1 cellular context compared by ENCODE assay signal in the genomic region with DNA sequence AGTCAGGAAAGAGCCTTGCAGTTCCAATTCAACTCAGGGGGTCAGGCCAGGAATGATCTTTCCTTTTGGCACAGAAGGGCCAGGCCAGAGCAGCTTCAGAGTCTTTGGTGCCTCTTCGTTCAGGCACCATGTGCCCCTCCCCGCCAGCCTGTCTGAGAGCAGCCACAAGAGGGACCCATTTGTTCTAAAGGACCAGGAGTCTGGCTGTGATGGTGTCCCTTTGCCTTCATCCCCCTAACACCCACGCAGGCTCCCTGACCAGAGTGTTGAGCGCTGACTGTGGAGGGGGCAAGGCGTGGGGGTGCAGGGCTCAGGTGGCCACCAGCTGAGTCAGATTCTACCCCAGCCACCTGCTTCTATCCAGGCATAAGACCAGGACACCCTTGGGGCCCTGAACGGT.
TF ChIP-seq lines count a peak whose summit lies in the region.

No MANE protein-coding gene starts in this region.

TF ChIP-seq in GM12878, 131 proteins besides CTCF, POLR2A, EP300 and RAD21 (continued from another document):
- TF ChIP-seq POU2F2 (IDR thresholded peaks at IDR 0.05; ENCODE audit: borderline replicate concordance, low read depth, low read length) (no peak), SIN3A (IDR thresholded peaks at IDR 0.05; ENCODE audit: low read depth, low read length) (no peak), DPF2 (IDR thresholded peaks at IDR 0.05) (no peak), CREB1 (IDR thresholded peaks at IDR 0.05; ENCODE audit: low read depth) (no peak), ZNF384 (IDR thresholded peaks at IDR 0.05; ENCODE audit: borderline replicate concordance, low read depth, low read length) (no peak), EED (IDR thresholded peaks at IDR 0.05; ENCODE audit: low read depth) (no peak), BMI1 (IDR thresholded peaks at IDR 0.05; ENCODE audit: borderline replicate concordance) (no peak), RUNX3 (IDR thresholded peaks at IDR 0.05; ENCODE audit: low read length) (no peak), CEBPZ (IDR thresholded peaks at IDR 0.05; ENCODE audit: low read depth, low read length) (no peak), BRCA1 (IDR thresholded peaks at IDR 0.05; ENCODE audit: low read depth, low read length) (no peak), NKRF (conservative IDR thresholded peaks at IDR 0.05) (no peak), TCF12 (IDR thresholded peaks at IDR 0.05; ENCODE audit: low read depth, low read length) (no peak), E4F1 (IDR thresholded peaks at IDR 0.05; ENCODE audit: borderline replicate concordance, partially characterized antibody) (no peak)
- TF ChIP-seq, protein P1, sequence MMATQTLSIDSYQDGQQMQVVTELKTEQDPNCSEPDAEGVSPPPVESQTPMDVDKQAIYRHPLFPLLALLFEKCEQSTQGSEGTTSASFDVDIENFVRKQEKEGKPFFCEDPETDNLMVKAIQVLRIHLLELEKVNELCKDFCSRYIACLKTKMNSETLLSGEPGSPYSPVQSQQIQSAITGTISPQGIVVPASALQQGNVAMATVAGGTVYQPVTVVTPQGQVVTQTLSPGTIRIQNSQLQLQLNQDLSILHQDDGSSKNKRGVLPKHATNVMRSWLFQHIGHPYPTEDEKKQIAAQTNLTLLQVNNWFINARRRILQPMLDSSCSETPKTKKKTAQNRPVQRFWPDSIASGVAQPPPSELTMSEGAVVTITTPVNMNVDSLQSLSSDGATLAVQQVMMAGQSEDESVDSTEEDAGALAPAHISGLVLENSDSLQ (IDR thresholded peaks at IDR 0.05): no peak
- TF ChIP-seq, protein P2, sequence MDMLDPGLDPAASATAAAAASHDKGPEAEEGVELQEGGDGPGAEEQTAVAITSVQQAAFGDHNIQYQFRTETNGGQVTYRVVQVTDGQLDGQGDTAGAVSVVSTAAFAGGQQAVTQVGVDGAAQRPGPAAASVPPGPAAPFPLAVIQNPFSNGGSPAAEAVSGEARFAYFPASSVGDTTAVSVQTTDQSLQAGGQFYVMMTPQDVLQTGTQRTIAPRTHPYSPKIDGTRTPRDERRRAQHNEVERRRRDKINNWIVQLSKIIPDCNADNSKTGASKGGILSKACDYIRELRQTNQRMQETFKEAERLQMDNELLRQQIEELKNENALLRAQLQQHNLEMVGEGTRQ (IDR thresholded peaks at IDR 0.05; ENCODE audit: borderline replicate concordance, low read depth, low read length): no peak
- TF ChIP-seq, protein P3, sequence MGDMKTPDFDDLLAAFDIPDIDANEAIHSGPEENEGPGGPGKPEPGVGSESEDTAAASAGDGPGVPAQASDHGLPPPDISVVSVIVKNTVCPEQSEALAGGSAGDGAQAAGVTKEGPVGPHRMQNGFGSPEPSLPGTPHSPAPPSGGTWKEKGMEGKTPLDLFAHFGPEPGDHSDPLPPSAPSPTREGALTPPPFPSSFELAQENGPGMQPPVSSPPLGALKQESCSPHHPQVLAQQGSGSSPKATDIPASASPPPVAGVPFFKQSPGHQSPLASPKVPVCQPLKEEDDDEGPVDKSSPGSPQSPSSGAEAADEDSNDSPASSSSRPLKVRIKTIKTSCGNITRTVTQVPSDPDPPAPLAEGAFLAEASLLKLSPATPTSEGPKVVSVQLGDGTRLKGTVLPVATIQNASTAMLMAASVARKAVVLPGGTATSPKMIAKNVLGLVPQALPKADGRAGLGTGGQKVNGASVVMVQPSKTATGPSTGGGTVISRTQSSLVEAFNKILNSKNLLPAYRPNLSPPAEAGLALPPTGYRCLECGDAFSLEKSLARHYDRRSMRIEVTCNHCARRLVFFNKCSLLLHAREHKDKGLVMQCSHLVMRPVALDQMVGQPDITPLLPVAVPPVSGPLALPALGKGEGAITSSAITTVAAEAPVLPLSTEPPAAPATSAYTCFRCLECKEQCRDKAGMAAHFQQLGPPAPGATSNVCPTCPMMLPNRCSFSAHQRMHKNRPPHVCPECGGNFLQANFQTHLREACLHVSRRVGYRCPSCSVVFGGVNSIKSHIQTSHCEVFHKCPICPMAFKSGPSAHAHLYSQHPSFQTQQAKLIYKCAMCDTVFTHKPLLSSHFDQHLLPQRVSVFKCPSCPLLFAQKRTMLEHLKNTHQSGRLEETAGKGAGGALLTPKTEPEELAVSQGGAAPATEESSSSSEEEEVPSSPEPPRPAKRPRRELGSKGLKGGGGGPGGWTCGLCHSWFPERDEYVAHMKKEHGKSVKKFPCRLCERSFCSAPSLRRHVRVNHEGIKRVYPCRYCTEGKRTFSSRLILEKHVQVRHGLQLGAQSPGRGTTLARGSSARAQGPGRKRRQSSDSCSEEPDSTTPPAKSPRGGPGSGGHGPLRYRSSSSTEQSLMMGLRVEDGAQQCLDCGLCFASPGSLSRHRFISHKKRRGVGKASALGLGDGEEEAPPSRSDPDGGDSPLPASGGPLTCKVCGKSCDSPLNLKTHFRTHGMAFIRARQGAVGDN (IDR thresholded peaks at IDR 0.05): no peak
